25 cellular contexts compared by ENCODE assay signal in the genomic region with DNA sequence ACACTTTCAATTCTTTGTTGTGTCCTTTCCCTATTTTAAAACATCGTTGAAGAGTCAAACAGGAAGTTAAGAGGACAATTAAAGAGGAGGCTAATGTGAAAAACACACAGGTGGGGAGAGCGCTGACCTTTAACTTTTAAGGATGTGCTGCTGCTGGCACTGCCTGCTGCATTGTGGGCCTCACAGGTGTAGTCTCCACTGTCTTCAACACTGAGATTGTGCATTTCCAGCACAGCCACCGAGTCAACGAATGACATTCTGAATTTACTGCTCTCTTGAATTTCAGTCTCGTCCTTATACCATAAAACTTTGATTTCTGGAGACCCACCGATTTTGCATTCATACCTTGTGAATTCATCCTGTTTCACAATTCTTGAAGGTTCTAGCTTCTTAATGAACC.
DNase-seq lines count a peak whose midpoint lies in the region; ATAC-seq, FAIRE-seq and TF ChIP-seq lines count a peak whose summit lies in the region.
"Had no signal": no experiment of that assay in that cellular context is flagged by ENCODE, and none has a peak within 500 bp of the region (broad histone marks: within the 10 kb centered on the region; RNA-seq: fewer than 3 reads in every experiment).

No MANE protein-coding gene starts in this region.

- no peaks in the 10 kb centered on the region for H4K20me1 ChIP-seq in MM.1S (ENCODE audit: insufficient read depth, low read length)
- H4K20me1 ChIP-seq in K562 (replicated peaks; ENCODE audit: control insufficient read depth, insufficient read depth, low read length), result no peaks in the 10 kb centered on the region
- H4K20me1 ChIP-seq: BLaER1 had no signal

- CTCF ChIA-PET in A549 (lab: Yijun Ruan, JAX) (interaction anchor here (1.4 kb wide), 1 partner anchor 15 kb away, joined by 3 read pairs; no protein-coding TSS in a partner anchor), K562 (lab: Yijun Ruan, JAX; ENCODE audit: low intra/inter-chr PET ratio) (no interaction called here)

- H3K9ac ChIP-seq in MM.1S (ENCODE audit: low read length) (no peak overlapping the region), K562 (ENCODE audit: insufficient read depth in 1 of 2, low read depth in 2 of 2, low read length in 2 of 2) (no peak overlapping the region)
- H3K9ac ChIP-seq: BLaER1 had no signal

- no peak for TF ChIP-seq CTCF in cardiac muscle cell (IDR thresholded peaks at IDR 0.05; ENCODE audit: low read depth, low read length)
- TF ChIP-seq CTCF in A549 (IDR thresholded peaks at IDR 0.05), result no peak
- TF ChIP-seq CTCF in MM.1S (IDR thresholded peaks at IDR 0.05; ENCODE audit: low read length), result no peak
- no peak for TF ChIP-seq CTCF in K562 (IDR thresholded peaks at IDR 0.05 in 2 of 3, conservative IDR thresholded peaks at IDR 0.05 in 1 of 3; ENCODE audit: insufficient read depth in 2 of 3, low read depth in 1 of 3, low read length in 3 of 3)

- H3K9me2 ChIP-seq in MM.1S (replicated peaks; ENCODE audit: insufficient read depth, low read length), result no peaks in the 10 kb centered on the region

- in situ Hi-C loops in K562 (cut with MboI), result no loop called here

- H2AFZ ChIP-seq in MM.1S (ENCODE audit: low read length) (no peak overlapping the region), K562 (ENCODE audit: low read depth, low read length) (no peak overlapping the region)

- H3K4me1 ChIP-seq in cardiac muscle cell (ENCODE audit: low read depth), result peaks cover 60% of the 10 kb centered on the region
- H3K4me1 ChIP-seq in A549, result no peaks in the 10 kb centered on the region
- no peaks in the 10 kb centered on the region for H3K4me1 ChIP-seq in MM.1S (ENCODE audit: low read length)
- no peaks in the 10 kb centered on the region for H3K4me1 ChIP-seq in K562 (replicated peaks in 1 of 2; ENCODE audit: control insufficient read depth in 2 of 2, insufficient read depth in 2 of 2, low read length in 2 of 2)
- H3K4me1 ChIP-seq: BE2C, BLaER1 had no signal

- DNase-seq in cardiac muscle cell (ENCODE audit: low read depth in 1 of 2, low spot score in 1 of 2), result no peak
- DNase-seq in Right ventricle myocardium inferior (ENCODE audit: missing footprints), result no peak
- DNase-seq in A549 (ENCODE audit: low read depth in 1 of 2, low spot score in 1 of 2), result no peak
- peak; percentile 17 for DNase-seq in MM.1S
- no peak for DNase-seq in K562 (ENCODE audit: extremely low read depth in 1 of 4, low spot score in 3 of 4)
- DNase-seq in activated naive CD4-positive, alpha-beta T cell (lab: John Stamatoyannopoulos, UW), result no peak
- no peak for DNase-seq in urothelium cell line (ENCODE audit: low spot score)
- DNase-seq: ACHN; BE2C; C1 segment of cervical spinal cord; CD4-positive, alpha-beta memory T cell; CD4-positive, CD25-positive, alpha-beta regulatory T cell; CD8-positive, alpha-beta memory T cell; COR-L47; DMS 273 treated with DMSO at 0.1 percent for 48 hours; DMS153; DMS53; DMS79; GF-D8 had no signal

- BruUV-seq in K562 (replicated peaks; lab: Mats Ljungman, UMichigan), result no TSS peak

- H3K79me2 ChIP-seq in MM.1S (ENCODE audit: low read length), result no peaks in the 10 kb centered on the region
- no peaks in the 10 kb centered on the region for H3K79me2 ChIP-seq in K562 (ENCODE audit: control insufficient read depth, insufficient read depth, low read length)

- no peak overlapping the region for H3K4me3 ChIP-seq in cardiac muscle cell
- no peak overlapping the region for H3K4me3 ChIP-seq in A549
- H3K4me3 ChIP-seq in MM.1S (ENCODE audit: low read length), result no peak overlapping the region
- no peak overlapping the region for H3K4me3 ChIP-seq in K562
- H3K4me3 ChIP-seq: BLaER1 had no signal

- WGBS in A549 (ENCODE audit: missing lambda C conversion rate), result 19% methylated on average over 6 of the region's 6 CpGs
- 0% methylated on average over 6 of the region's 6 CpGs for WGBS in K562 (ENCODE audit: insufficient coverage, low coverage, missing lambda C conversion rate)

- no peaks in the 10 kb centered on the region for H3F3A ChIP-seq in MM.1S (ENCODE audit: insufficient read depth, low read length)

- no peak for ATAC-seq in Right ventricle myocardium inferior
- no peak for ATAC-seq in A549
- ATAC-seq in K562, result no peak
- ATAC-seq in HG02970 (IDR thresholded peaks at IDR 0.05; ENCODE audit: low FRiP score, unreplicated experiment), result no peak

- no peak for TF ChIP-seq EP300 in A549 (IDR thresholded peaks at IDR 0.05)
- TF ChIP-seq EP300 in K562 (IDR thresholded peaks at IDR 0.05; ENCODE audit: low read length), result no peak

- H3K4me2 ChIP-seq in A549 (no peak overlapping the region), MM.1S (ENCODE audit: low read depth, low read length) (no peak overlapping the region), K562 (ENCODE audit: insufficient read depth, low read length) (no peak overlapping the region)
- H3K4me2 ChIP-seq: BLaER1 had no signal

- H3K27me3 ChIP-seq in cardiac muscle cell (no peaks in the 10 kb centered on the region), MM.1S (replicated peaks; ENCODE audit: insufficient read depth, low read length) (no peaks in the 10 kb centered on the region), K562 (ENCODE audit: control insufficient read depth in 2 of 2, insufficient read depth in 2 of 2, low read length in 2 of 2) (peaks cover 19% of the 10 kb centered on the region in 2 experiments)
- H3K27me3 ChIP-seq: BE2C, BLaER1 had no signal

- intact Hi-C loops in Right ventricle myocardium inferior (cut with DNase I), result no loop called here
- intact Hi-C loops in K562 (cut with micrococcal nuclease), result no loop called here

- no peak for TF ChIP-seq RAD21 in A549 (conservative IDR thresholded peaks at IDR 0.05 in 1 of 2, IDR thresholded peaks at IDR 0.05 in 1 of 2)
- TF ChIP-seq RAD21 in K562 (CRISPR knock-in tag; conservative IDR thresholded peaks at IDR 0.05 in 1 of 2, IDR thresholded peaks at IDR 0.05 in 1 of 2), result no peak

- H3K27ac ChIP-seq in cardiac muscle cell (peak overlapping the region; percentile 72), A549 (no peak overlapping the region), MM.1S (ENCODE audit: low read length) (no peak overlapping the region), K562 (ENCODE audit: extremely low read depth, low read depth, low read length) (no peak overlapping the region)
- H3K27ac ChIP-seq: 22Rv1, BLaER1 had no signal

- POLR2A ChIA-PET in A549 (lab: Yijun Ruan, JAX) (no interaction called here), K562 (lab: Yijun Ruan, JAX) (no interaction called here)

- no peaks in the 10 kb centered on the region for H3K9me1 ChIP-seq in K562 (ENCODE audit: control insufficient read depth, insufficient read depth, low read length)

- no peaks in the 10 kb centered on the region for H3K9me3 ChIP-seq in cardiac muscle cell (ENCODE audit: low read depth)
- no peaks in the 10 kb centered on the region for H3K9me3 ChIP-seq in A549
- H3K9me3 ChIP-seq in MM.1S (replicated peaks; ENCODE audit: insufficient read depth, low read length), result no peaks in the 10 kb centered on the region
- no peaks in the 10 kb centered on the region for H3K9me3 ChIP-seq in K562 (replicated peaks; ENCODE audit: control insufficient read depth, insufficient read depth, low read depth, low read length)
- H3K9me3 ChIP-seq: BE2C, BLaER1 had no signal

- TF ChIP-seq POLR2A in A549 (IDR thresholded peaks at IDR 0.05; ENCODE audit: low read length), result no peak
- no peak for TF ChIP-seq POLR2A in K562 (conservative IDR thresholded peaks at IDR 0.05)

- FAIRE-seq in A549 (lab: Jason Lieb, UNC), result no peak
- FAIRE-seq in K562 (lab: Jason Lieb, UNC), result no peak
- FAIRE-seq in urothelium cell line (lab: Jason Lieb, UNC), result no peak
- FAIRE-seq: G401.6, GM12892, GM18507 had no signal

- peaks cover 94% of the 10 kb centered on the region for H3K36me3 ChIP-seq in cardiac muscle cell
- H3K36me3 ChIP-seq in MM.1S (replicated peaks; ENCODE audit: insufficient read depth, low read length), result no peaks in the 10 kb centered on the region
- H3K36me3 ChIP-seq in K562 (ENCODE audit: control insufficient read depth, insufficient read depth, low read length), result no peaks in the 10 kb centered on the region
- H3K36me3 ChIP-seq: BE2C, BLaER1 had no signal

TF ChIP-seq in A549, 52 proteins besides CTCF, POLR2A, EP300 and RAD21 (continues in another document):
- TF ChIP-seq FOXS1 (CRISPR knock-in tag; IDR thresholded peaks at IDR 0.05) (no peak), RNF2 (IDR thresholded peaks at IDR 0.05; ENCODE audit: borderline replicate concordance, low read depth) (peak; percentile 83), SMC3 (IDR thresholded peaks at IDR 0.05) (no peak), CBX8 (IDR thresholded peaks at IDR 0.05) (peak; percentile 68; the same call in 1 of the 2 replicates), CEBPB (IDR thresholded peaks at IDR 0.05) (no peak)
- TF ChIP-seq, protein P1, sequence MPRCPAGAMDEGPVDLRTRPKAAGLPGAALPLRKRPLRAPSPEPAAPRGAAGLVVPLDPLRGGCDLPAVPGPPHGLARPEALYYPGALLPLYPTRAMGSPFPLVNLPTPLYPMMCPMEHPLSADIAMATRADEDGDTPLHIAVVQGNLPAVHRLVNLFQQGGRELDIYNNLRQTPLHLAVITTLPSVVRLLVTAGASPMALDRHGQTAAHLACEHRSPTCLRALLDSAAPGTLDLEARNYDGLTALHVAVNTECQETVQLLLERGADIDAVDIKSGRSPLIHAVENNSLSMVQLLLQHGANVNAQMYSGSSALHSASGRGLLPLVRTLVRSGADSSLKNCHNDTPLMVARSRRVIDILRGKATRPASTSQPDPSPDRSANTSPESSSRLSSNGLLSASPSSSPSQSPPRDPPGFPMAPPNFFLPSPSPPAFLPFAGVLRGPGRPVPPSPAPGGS (IDR thresholded peaks at IDR 0.05), result no peak

TF ChIP-seq in K562, 482 proteins besides CTCF, POLR2A, EP300 and RAD21:
- TF ChIP-seq POLR2G (IDR thresholded peaks at IDR 0.05; ENCODE audit: low read depth, low read length) (no peak), CBX8 (IDR thresholded peaks at IDR 0.05; ENCODE audit: borderline replicate concordance, extremely low read depth, low read depth, low read length, poor library complexity, severe bottlenecking) (peak; percentile 63)
TF ChIP-seq in K562: peak in this region for 1.
